Comparison of ENCODE assay signal across 23 cellular contexts in genomic region chr18:63834471-63835113, GRCh38. TPM values are rescaled to one million over a fixed set of nuclear protein-coding genes. Genes with fewer than 3 reads are reported as not detected.
DNase-seq lines count a peak whose midpoint lies in the region; ATAC-seq, FAIRE-seq and TF ChIP-seq lines count a peak whose summit lies in the region.
"Had no signal": no experiment of that assay in that cellular context is flagged by ENCODE, and none has a peak within 500 bp of the region (broad histone marks: within the 10 kb centered on the region; RNA-seq: fewer than 3 reads in every experiment).

No MANE protein-coding gene starts in this region.

- H3K27me3 ChIP-seq in PC-3 (ENCODE audit: low read length) = no peaks in the 10 kb centered on the region
- H3K27me3 ChIP-seq: MG63 had no signal

- no peaks in the 10 kb centered on the region for H3K79me2 ChIP-seq in PC-3 (ENCODE audit: low read length)

- H3K27ac ChIP-seq in PC-3 (ENCODE audit: low read length) = peak overlapping the region; percentile 100
- H3K27ac ChIP-seq: RWPE1 had no signal

- POLR2A ChIA-PET in PC-3 (lab: Charles Lee; ENCODE audit: unreplicated experiment) = no interaction called here

- H3K36me3 ChIP-seq in PC-3 (ENCODE audit: low read depth, low read length) = no peaks in the 10 kb centered on the region
- H3K36me3 ChIP-seq: MG63 had no signal

- H3F3A ChIP-seq in PC-3 (ENCODE audit: low read length, unreplicated experiment) = peaks cover 40% of the 10 kb centered on the region

- TF ChIP-seq CTCF in PC-3 (conservative IDR thresholded peaks at IDR 0.05; ENCODE audit: low read depth, low read length) = no peak

- ATAC-seq in PC-3 (peak; percentile 29), GM21786 (IDR thresholded peaks at IDR 0.05; ENCODE audit: unreplicated experiment) (no peak)
- ATAC-seq: GM12878 had no signal

- intact Hi-C loops in PC-3 (cut with micrococcal nuclease) = no loop called here

- H4K20me1 ChIP-seq in PC-3 (ENCODE audit: low read length) = no peaks in the 10 kb centered on the region

- H3K4me3 ChIP-seq in PC-3 (ENCODE audit: low read length) = no peak overlapping the region
- H3K4me3 ChIP-seq: GM12878, MG63 had no signal

- no peaks in the 10 kb centered on the region for H3K9me3 ChIP-seq in PC-3 (ENCODE audit: low read length)
- H3K9me3 ChIP-seq: MG63 had no signal

- DNase-seq in EH (ENCODE audit: low read depth) = peak; percentile 45
- no peak for DNase-seq in GM12892 (ENCODE audit: insufficient read length)
- DNase-seq in PC-3 = peak; percentile 85
- DNase-seq in kidney tubule cell (ENCODE audit: low spot score) = peak; percentile 33
- no peak for DNase-seq in dedifferentiated amniotic fluid mesenchymal stem cell (ENCODE audit: extremely low spot score)
- DNase-seq in 8988T = no peak
- DNase-seq: Calu3, DND-41, KBM-7, MG63, NCI-H2029, NCI-H446, NCI-H524 treated with DMSO at 0.1 percent for 48 hours, NCI-H774, SHP77 treated with DMSO at 0.1 percent for 48 hours, T-helper 1 cell had no signal

- TF ChIP-seq POLR2A in GM12892 (IDR thresholded peaks at IDR 0.05; ENCODE audit: low read depth, low read length) = no peak

- no peaks in the 10 kb centered on the region for H3K9me2 ChIP-seq in PC-3 (replicated peaks; ENCODE audit: low read length)

- peak overlapping the region; percentile 93 for H3K9ac ChIP-seq in PC-3 (ENCODE audit: low read length)

- peaks cover 58% of the 10 kb centered on the region for H3K4me1 ChIP-seq in PC-3 (ENCODE audit: insufficient read depth, low read length)

- no TSS peak for BruUV-seq in PC-3 (replicated peaks; lab: Mats Ljungman, UMichigan)

- no peak overlapping the region for H2AFZ ChIP-seq in PC-3 (ENCODE audit: low read length)

- H3K4me2 ChIP-seq in PC-3 (ENCODE audit: low read length) = peak overlapping the region; percentile 71

- CTCF ChIA-PET in PC-3 (lab: Charles Lee) = no interaction called here

- FAIRE-seq in GM12892 (lab: Jason Lieb, UNC) = peak; percentile 14
- FAIRE-seq: G401.6, GM12878, GM19239, H54, HTR-8/SVneo had no signal

RNA-seq across cellular contexts. Expression of gene SERPINB2, which starts 52.9 kb away (rescaled TPM):
- polyA plus RNA-seq in GM12892 (2012; ENCODE audit: missing spikeins) = 0.55 TPM
- 5.8 and 9.9 TPM in 2 replicates for total RNA-seq in PC-3 (2014; rRNA removed)

RNA-seq across cellular contexts. Expression of gene SERPINB7, which starts 59.4 kb away (rescaled TPM):
- not detected for polyA plus RNA-seq in GM12892 (2012; ENCODE audit: missing spikeins)
- 71.9 and 74.5 TPM in 2 replicates for total RNA-seq in PC-3 (2014; rRNA removed)
- total RNA-seq: GM12878 had no signal
- polyA plus RNA-seq: GM12878 had no signal

Comparison
In these comparisons a context has a peak if more than half of its experiments do, and no peak if none do; other contexts are left out.
1. DNase-seq: peak in EH (single experiment), PC-3 (single experiment) and kidney tubule cell (single experiment); none in GM12892 (single experiment), dedifferentiated amniotic fluid mesenchymal stem cell (single experiment) and 8988T (single experiment).